ENCODE assay signal across 14 cellular contexts in the genomic region with DNA sequence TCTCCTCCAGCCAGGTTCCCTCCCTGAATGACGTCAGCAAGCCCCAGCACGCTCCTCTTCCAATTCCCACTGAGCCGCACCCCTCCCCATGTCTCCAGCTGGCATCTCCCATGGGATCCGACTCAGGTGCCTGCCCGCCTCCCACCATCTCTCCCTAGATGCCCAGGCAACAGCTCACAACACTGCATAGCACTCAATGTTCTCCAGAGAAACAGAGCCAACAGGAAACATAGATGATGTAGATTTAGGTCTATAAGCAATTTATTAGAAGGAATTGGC.
DNase-seq lines count a peak whose midpoint lies in the region; ATAC-seq and TF ChIP-seq lines count a peak whose summit lies in the region.
"Had no signal": no experiment of that assay in that cellular context is flagged by ENCODE, and none has a peak within 500 bp of the region (broad histone marks: within the 10 kb centered on the region; RNA-seq: fewer than 3 reads in every experiment).

No MANE protein-coding gene starts in this region.

- H3K4me3 Mint-ChIP-seq in T-cell, result no peak overlapping the region
- H3K4me3 Mint-ChIP-seq: B cell; CD4-positive, alpha-beta T cell had no signal

- no peak for TF ChIP-seq POLR2A in erythroblast (IDR thresholded peaks at IDR 0.05; ENCODE audit: low read length)

- CTCF ChIA-PET in T-cell (lab: Charles Lee), result no interaction called here

- POLR2A ChIA-PET in T-cell (lab: Charles Lee), result no interaction called here

- H3K36me3 Mint-ChIP-seq in T-cell, result no peaks in the 10 kb centered on the region

- H3K27me3 Mint-ChIP-seq in T-cell, result peaks cover 6 to 10% of the 10 kb centered on the region in 2 donors
- H3K27me3 Mint-ChIP-seq: B cell had no signal

- no peaks in the 10 kb centered on the region for H3K4me1 Mint-ChIP-seq in T-cell
- H3K4me1 Mint-ChIP-seq: B cell had no signal

- DNase-seq in COR-L47 (lab: John Stamatoyannopoulos, UW) (peak; percentile 86), NCI-H1105 (lab: John Stamatoyannopoulos, UW) (peak; percentile 89), NCI-H345 treated with DMSO at 0.1 percent for 48 hours (lab: John Stamatoyannopoulos, UW; ENCODE audit: unreplicated experiment) (peak; percentile 88), posterior vena cava (ENCODE audit: low spot score) (peak; percentile 60), T-cell (no peak), DMS79 treated with DMSO at 0.1 percent for 48 hours (lab: John Stamatoyannopoulos, UW) (no peak), erythroblast (lab: John Stamatoyannopoulos, UW) (no peak)
- DNase-seq: IMR-90, Kasumi-1, NCI-H1417 treated with DMSO at 0.1 percent for 48 hours, NCI-H526 treated with DMSO at 0.1 percent for 48 hours, PC-3 had no signal

- H3K9me3 Mint-ChIP-seq in T-cell, result peaks cover 4 to 13% (median 12%) of the 10 kb centered on the region in 3 donors

- intact Hi-C loops in posterior vena cava (cut with DNase I), result no loop called here

- no peak overlapping the region for H3K27ac Mint-ChIP-seq in T-cell
- H3K27ac Mint-ChIP-seq: B cell; CD4-positive, alpha-beta T cell had no signal

- no peak for ATAC-seq in T-cell (replicated peaks in 1 of 4)
- ATAC-seq: PC-3 had no signal

Comparison
In these comparisons a context has a peak if more than half of its experiments do, and no peak if none do; other contexts are left out.
1. DNase-seq: peak in COR-L47 (single experiment), NCI-H1105 (single experiment), NCI-H345 treated with DMSO at 0.1 percent for 48 hours (single experiment) and posterior vena cava (single experiment); none in T-cell (0 of 34), DMS79 treated with DMSO at 0.1 percent for 48 hours (single experiment) and erythroblast (0 of 2).